Comparison of ENCODE assay signal across 1 cellular context in genomic region chr1:6455752-6456520, GRCh38.
TF ChIP-seq lines count a peak whose summit lies in the region.

No MANE protein-coding gene starts in this region.

TF ChIP-seq in HepG2, 621 proteins besides CTCF, POLR2A, EP300 and RAD21:
- TF ChIP-seq ZC3H13 (CRISPR knock-in tag; IDR thresholded peaks at IDR 0.05) (peak; percentile 4; the same call in 1 of the 2 replicates), RBFOX2 (IDR thresholded peaks at IDR 0.05; ENCODE audit: low read depth, low read length) (peak; percentile 66)
